In the genomic region with DNA sequence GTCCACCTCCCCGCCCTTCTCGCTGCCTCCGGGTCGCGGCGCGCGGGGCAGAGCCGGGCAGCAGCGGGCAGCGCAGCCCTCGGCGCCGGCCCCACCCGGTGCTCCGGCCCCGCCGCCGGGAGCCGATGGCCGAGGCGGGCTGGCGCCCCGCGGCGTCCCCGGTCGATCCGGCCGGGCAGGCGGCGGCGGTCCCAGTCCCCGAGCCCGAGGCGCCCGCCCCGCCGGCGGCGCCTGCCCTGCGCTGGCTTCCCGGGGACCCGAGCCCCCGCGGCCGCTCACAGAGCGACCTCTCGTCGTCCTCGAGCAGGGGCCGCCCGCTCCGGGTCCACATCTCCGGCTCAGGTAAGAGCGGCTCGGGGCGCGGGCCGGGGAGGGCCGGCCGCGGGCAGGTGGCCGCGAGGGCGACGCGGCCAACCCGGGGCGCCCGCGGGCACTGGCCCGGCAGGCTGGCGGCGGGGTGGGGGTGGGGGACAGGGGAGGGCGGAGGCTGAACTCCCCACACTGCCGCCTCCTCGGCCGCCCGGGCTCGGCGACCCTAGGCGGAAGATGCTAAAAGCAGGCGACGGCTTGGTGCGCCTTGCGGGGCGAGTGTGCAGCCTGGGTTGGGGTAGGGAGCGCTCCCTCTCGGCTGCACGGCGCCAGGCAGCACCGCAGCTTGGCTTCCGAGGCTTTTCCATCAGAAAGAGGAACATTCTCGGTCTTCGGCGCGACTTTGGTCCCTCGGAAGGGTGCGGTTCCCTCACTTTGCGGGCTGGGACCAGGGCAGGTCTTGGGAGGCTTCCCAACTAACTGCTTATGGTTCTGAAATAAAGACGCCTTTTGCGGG, we compare ENCODE assay signal across 8 cellular contexts. TPM values are rescaled to one million over a fixed set of nuclear protein-coding genes. Genes with fewer than 3 reads are reported as not detected.
DNase-seq lines count a peak whose midpoint lies in the region; ATAC-seq lines count a peak whose summit lies in the region.

No MANE protein-coding gene starts in this region.

- H3K36me3 ChIP-seq in effector memory CD4-positive, alpha-beta T cell (ENCODE audit: control insufficient read depth, insufficient read depth, low read length): no peaks in the 10 kb centered on the region

- CTCF ChIA-PET in activated CD4-positive, alpha-beta memory T cell treated with anti-CD3 and anti-CD28 coated beads, Interleukin-2, amount 10 ng/mL, durations not matched to agents 7 days and 5 days (lab: Charles Lee): interaction anchor here (0.7 to 4.9 kb wide), 10 partner anchors 10 to 87 kb away, joined by 3 to 49 read pairs (median 4); partner anchors contain the start of genes ADAT2, FUCA2 and PEX3

- peak overlapping the region; percentile 77 for H3K27ac ChIP-seq in effector memory CD4-positive, alpha-beta T cell (ENCODE audit: insufficient read depth, low read length, poor library complexity, severe bottlenecking)

- H3K4me1 Mint-ChIP-seq in activated CD4-positive, alpha-beta memory T cell treated with anti-CD3 and anti-CD28 coated beads, Interleukin-2, amount 10 ng/mL, durations not matched to agents 7 days and 5 days: peaks cover 46% of the 10 kb centered on the region

- POLR2A ChIA-PET in activated CD4-positive, alpha-beta memory T cell treated with anti-CD3 and anti-CD28 coated beads, Interleukin-2, amount 10 ng/mL, durations not matched to agents 7 days and 5 days (lab: Charles Lee): interaction anchor here (0.8 to 5.4 kb wide), 17 partner anchors 11 to 636 kb away, joined by 3 to 68 read pairs (median 4); partner anchors contain the start of genes ADAT2, FUCA2, LTV1 and PEX3

- no peaks in the 10 kb centered on the region for H3K9me3 ChIP-seq in effector memory CD4-positive, alpha-beta T cell (ENCODE audit: control insufficient read depth, low read length)

- no peaks in the 10 kb centered on the region for H3K9me3 Mint-ChIP-seq in activated CD4-positive, alpha-beta memory T cell treated with anti-CD3 and anti-CD28 coated beads, Interleukin-2, amount 10 ng/mL, durations not matched to agents 7 days and 5 days

- peak overlapping the region; percentile 77 for H3K4me3 Mint-ChIP-seq in activated CD4-positive, alpha-beta memory T cell treated with anti-CD3 and anti-CD28 coated beads, Interleukin-2, amount 10 ng/mL, durations not matched to agents 7 days and 5 days

- H3K4me1 ChIP-seq in effector memory CD4-positive, alpha-beta T cell (ENCODE audit: control insufficient read depth, insufficient read depth, low read length, poor library complexity, severe bottlenecking): peaks cover 39% of the 10 kb centered on the region

- peak overlapping the region; percentile 89 for H3K27ac Mint-ChIP-seq in activated CD4-positive, alpha-beta memory T cell treated with anti-CD3 and anti-CD28 coated beads, Interleukin-2, amount 10 ng/mL, durations not matched to agents 7 days and 5 days

- ATAC-seq in HG02970 (IDR thresholded peaks at IDR 0.05; ENCODE audit: low FRiP score, unreplicated experiment): peak; percentile 47

- H3K27me3 Mint-ChIP-seq in activated CD4-positive, alpha-beta memory T cell treated with anti-CD3 and anti-CD28 coated beads, Interleukin-2, amount 10 ng/mL, durations not matched to agents 7 days and 5 days: no peaks in the 10 kb centered on the region

- DNase-seq in NCI-H2227 (lab: John Stamatoyannopoulos, UW; ENCODE audit: unreplicated experiment) (peak; percentile 62), NCI-H2227 treated with DMSO at 0.1 percent for 48 hours (lab: John Stamatoyannopoulos, UW) (no peak), NCI-H460 (ENCODE audit: extremely low read depth, low read depth) (peak; percentile 22), medulla oblongata (ENCODE audit: extremely low spot score) (peak; percentile 51)
- DNase-seq in activated CD4-positive, alpha-beta memory T cell treated with anti-CD3 and anti-CD28 coated beads, Interleukin-2, amount 10 ng/mL, durations not matched to agents 7 days and 5 days: peak; percentile 71
- peak; percentile 31 to 51 (median 37) for DNase-seq in effector memory CD4-positive, alpha-beta T cell
- peak; percentile 34 to 43 for DNase-seq in stimulated activated CD8-positive, alpha-beta memory T cell treated with anti-CD3 and anti-CD28 coated beads, Interleukin-15, amount 100 ng/mL, for 48 hours (ENCODE audit: low read depth in 2 of 2)

- no peaks in the 10 kb centered on the region for H3K36me3 Mint-ChIP-seq in activated CD4-positive, alpha-beta memory T cell treated with anti-CD3 and anti-CD28 coated beads, Interleukin-2, amount 10 ng/mL, durations not matched to agents 7 days and 5 days (ENCODE audit: low read depth)

- no peaks in the 10 kb centered on the region for H3K27me3 ChIP-seq in effector memory CD4-positive, alpha-beta T cell (replicated peaks; ENCODE audit: control insufficient read depth, insufficient read depth, low read length, poor library complexity, severe bottlenecking)

- H3K4me3 ChIP-seq in effector memory CD4-positive, alpha-beta T cell (ENCODE audit: insufficient read depth, low read depth, low read length, poor library complexity, severe bottlenecking): peak overlapping the region; percentile 73

RNA-seq across cellular contexts. Expression of gene FUCA2, which starts 25.6 kb away (rescaled TPM):
- 64.2 and 74.8 TPM in 2 replicates for total RNA-seq in NCI-H460 (2014; rRNA removed; shearing (Covaris generic))
- 81.3 and 92.2 TPM in 2 replicates for polyA plus RNA-seq in NCI-H460 (2014; cell fraction: nucleus; rRNA removed)
- 10 to 100 TPM; 22.1 to 23.1 TPM for total RNA-seq in activated CD4-positive, alpha-beta memory T cell treated with anti-CD3 and anti-CD28 coated beads, Interleukin-2, amount 10 ng/mL, durations not matched to agents 7 days and 5 days
